ENCODE assay signal across 12 cellular contexts in the genomic region with DNA sequence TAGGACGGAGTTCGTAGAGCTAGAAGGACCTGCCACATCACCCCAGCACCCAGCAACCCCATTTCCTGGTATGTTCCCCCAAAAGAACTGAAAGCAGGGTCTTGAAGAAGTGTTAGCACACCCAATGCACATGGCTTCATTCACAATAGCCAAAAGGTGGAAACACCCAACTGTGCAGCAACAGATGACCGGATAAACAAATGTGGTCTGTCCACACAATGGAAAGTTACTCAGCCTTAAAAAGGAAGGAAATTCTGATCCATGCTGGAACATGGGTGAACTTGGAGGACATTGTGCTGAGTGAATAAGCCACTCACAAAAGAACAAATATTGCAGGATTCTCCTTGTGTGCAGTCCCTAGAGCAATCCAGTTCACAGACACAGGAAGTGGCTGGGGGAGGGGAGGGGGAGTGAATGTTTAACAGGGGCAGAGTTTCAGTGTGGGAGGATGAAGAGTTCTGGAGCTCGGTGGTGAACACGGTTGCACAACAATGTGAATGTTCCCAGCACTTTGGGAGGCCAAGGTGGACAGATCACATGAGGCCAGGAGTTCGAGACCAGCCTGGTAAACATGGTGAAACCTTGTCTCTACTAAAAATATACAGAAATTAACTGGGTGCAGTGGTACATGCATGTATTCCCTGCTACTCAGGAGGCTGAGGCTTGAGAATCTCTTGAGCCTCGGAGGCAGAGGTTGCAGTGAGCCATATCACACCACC.
DNase-seq lines count a peak whose midpoint lies in the region; ATAC-seq lines count a peak whose summit lies in the region.
"Had no signal": no experiment of that assay in that cellular context is flagged by ENCODE, and none has a peak within 500 bp of the region (broad histone marks: within the 10 kb centered on the region; RNA-seq: fewer than 3 reads in every experiment).

No MANE protein-coding gene starts in this region.

- H3K36me3 Mint-ChIP-seq in CD8-positive, alpha-beta memory T cell: no peaks in the 10 kb centered on the region

- ATAC-seq in GM19372 (IDR thresholded peaks at IDR 0.05; ENCODE audit: low read depth, unreplicated experiment) (peak; percentile 64), HG02763 (IDR thresholded peaks at IDR 0.05; ENCODE audit: unreplicated experiment) (no peak)

- H3K27ac Mint-ChIP-seq in CD8-positive, alpha-beta memory T cell: peak overlapping the region in 3 of 8 donors; percentile 45 to 84 (median 57)

- H3K9me3 Mint-ChIP-seq in CD8-positive, alpha-beta memory T cell: peaks cover 0 to 4% (median 0%) of the 10 kb centered on the region in 5 donors

- H3K4me3 Mint-ChIP-seq in CD8-positive, alpha-beta memory T cell: peak overlapping the region in 1 of 7 donors; percentile 32

- POLR2A ChIA-PET in CD8-positive, alpha-beta memory T cell (lab: Charles Lee): no interaction called here

- no peaks in the 10 kb centered on the region for H3K36me3 ChIP-seq in CD8-positive, alpha-beta memory T cell (ENCODE audit: insufficient read depth, low read length)
- H3K36me3 ChIP-seq: adrenal gland had no signal

- peaks cover 15 to 27% of the 10 kb centered on the region in 2 donors for H3K27me3 Mint-ChIP-seq in CD8-positive, alpha-beta memory T cell

- H3K27ac ChIP-seq in CD8-positive, alpha-beta memory T cell (ENCODE audit: low read depth, low read length): no peak overlapping the region
- H3K27ac ChIP-seq: KMS-11 had no signal

- H3K9me3 ChIP-seq in CD8-positive, alpha-beta memory T cell (ENCODE audit: low read length): no peaks in the 10 kb centered on the region
- H3K9me3 ChIP-seq: adrenal gland had no signal

- DNase-seq in A172 (ENCODE audit: low spot score) (peak; percentile 28), NCI-H2029 (lab: John Stamatoyannopoulos, UW) (peak; percentile 57), glomerular visceral epithelial cell (ENCODE audit: extremely low spot score) (peak; percentile 25), NCI-H82 treated with DMSO at 0.1 percent for 48 hours (lab: John Stamatoyannopoulos, UW; ENCODE audit: unreplicated experiment) (no peak)
- DNase-seq in CD8-positive, alpha-beta memory T cell: no peak
- no peak for DNase-seq in activated CD4-positive, CD25-positive, alpha-beta regulatory T cell treated with anti-CD3 and anti-CD28 coated beads, Interleukin-2, amount 50 U/mL, for 72 hours
- DNase-seq: activated CD4-positive, alpha-beta T cell treated with anti-CD3 and anti-CD28 coated beads for 1 hour; small intestine had no signal

- H3K4me3 ChIP-seq in CD8-positive, alpha-beta memory T cell (ENCODE audit: low read length): no peak overlapping the region
- H3K4me3 ChIP-seq: adrenal gland had no signal

- H3K4me1 Mint-ChIP-seq in CD8-positive, alpha-beta memory T cell: peaks cover 8 to 9% (median 8%) of the 10 kb centered on the region in 3 donors

- CTCF ChIA-PET in CD8-positive, alpha-beta memory T cell (lab: Charles Lee): no interaction called here

- no peaks in the 10 kb centered on the region for H3K27me3 ChIP-seq in CD8-positive, alpha-beta memory T cell (ENCODE audit: insufficient read depth, low read length, poor library complexity, severe bottlenecking)
- H3K27me3 ChIP-seq: adrenal gland had no signal

- peaks cover 8% of the 10 kb centered on the region for H3K4me1 ChIP-seq in CD8-positive, alpha-beta memory T cell (ENCODE audit: insufficient read depth, low read length)
- H3K4me1 ChIP-seq: adrenal gland had no signal

Comparison
In these comparisons a context has a peak if more than half of its experiments do, and no peak if none do; other contexts are left out.
1. DNase-seq: peak in A172 (single experiment), NCI-H2029 (single experiment) and glomerular visceral epithelial cell (single experiment); none in CD8-positive, alpha-beta memory T cell (0 of 5), activated CD4-positive, CD25-positive, alpha-beta regulatory T cell treated with anti-CD3 and anti-CD28 coated beads, Interleukin-2, amount 50 U/mL, for 72 hours (single experiment) and NCI-H82 treated with DMSO at 0.1 percent for 48 hours (single experiment).